ENCODE assay signal across 10 cellular contexts in genomic region chr9:120874861-120875565, GRCh38. TPM values are rescaled to one million over a fixed set of nuclear protein-coding genes. Genes with fewer than 3 reads are reported as not detected.
DNase-seq lines count a peak whose midpoint lies in the region; TF ChIP-seq lines count a peak whose summit lies in the region.
"Had no signal": no experiment of that assay in that cellular context is flagged by ENCODE, and none has a peak within 500 bp of the region (broad histone marks: within the 10 kb centered on the region; RNA-seq: fewer than 3 reads in every experiment).

No MANE protein-coding gene starts in this region.

- no peaks in the 10 kb centered on the region for H3K9me3 ChIP-seq in OCI-LY1 (ENCODE audit: low read length)

- H3K27ac ChIP-seq in OCI-LY1 (ENCODE audit: low read depth, low read length, poor library complexity, severe bottlenecking) (peak overlapping the region; percentile 97), dorsolateral prefrontal cortex (peak overlapping the region in 53 of 59 donors; percentile 13 to 99 (median 95)), rectal smooth muscle tissue (ENCODE audit: low read depth, low read length) (peak overlapping the region; percentile 87)

- peaks cover 15% of the 10 kb centered on the region for H3K36me3 ChIP-seq in GM06990 (ENCODE audit: control insufficient read depth, insufficient read depth, low read length)
- peaks cover 47% of the 10 kb centered on the region; the same call in 1 of the 2 replicates for H3K36me3 ChIP-seq in OCI-LY1 (ENCODE audit: insufficient read depth, low read length)
- H3K36me3 ChIP-seq in rectal smooth muscle tissue (ENCODE audit: control insufficient read depth, insufficient read depth, low read length), result peaks cover 10% of the 10 kb centered on the region

- no peak overlapping the region for H2AFZ ChIP-seq in OCI-LY1 (ENCODE audit: low read length)

- no peaks in the 10 kb centered on the region for H3K9me2 ChIP-seq in OCI-LY1 (ENCODE audit: low read depth, low read length)

- peaks cover 6% of the 10 kb centered on the region; the same call in 1 of the 2 replicates for H3F3A ChIP-seq in OCI-LY1 (ENCODE audit: insufficient read depth, low read length)

- H3K4me2 ChIP-seq in OCI-LY1 (ENCODE audit: low read length), result peak overlapping the region; percentile 77

- H3K4me3 ChIP-seq in GM06990 (replicated peaks; ENCODE audit: low read depth, low read length) (peak overlapping the region; percentile 71), OCI-LY1 (ENCODE audit: low read depth, low read length, poor library complexity, severe bottlenecking) (peak overlapping the region; percentile 82), dorsolateral prefrontal cortex (peak overlapping the region in 1 of 59 donors; percentile 72), rectal smooth muscle tissue (ENCODE audit: low read length) (no peak overlapping the region)

- H3K9ac ChIP-seq in OCI-LY1 (ENCODE audit: low read length) (peak overlapping the region; percentile 99), rectal smooth muscle tissue (ENCODE audit: low read length) (no peak overlapping the region)

- H3K27me3 ChIP-seq in GM06990 (replicated peaks; ENCODE audit: control insufficient read depth, insufficient read depth, low read length), result no peaks in the 10 kb centered on the region
- H3K27me3 ChIP-seq in OCI-LY1 (ENCODE audit: insufficient read depth, low read length), result no peaks in the 10 kb centered on the region
- no peaks in the 10 kb centered on the region for H3K27me3 ChIP-seq in dorsolateral prefrontal cortex
- H3K27me3 ChIP-seq in rectal smooth muscle tissue (ENCODE audit: control insufficient read depth, insufficient read depth, low read length), result no peaks in the 10 kb centered on the region

- TF ChIP-seq CTCF in GM06990 (IDR thresholded peaks at IDR 0.05; ENCODE audit: insufficient read depth, low read length, poor library complexity, severe bottlenecking), result no peak
- no peak for TF ChIP-seq CTCF in OCI-LY1 (IDR thresholded peaks at IDR 0.05; ENCODE audit: low read length)
- TF ChIP-seq CTCF in dorsolateral prefrontal cortex (IDR thresholded peaks at IDR 0.05 in 54 of 56, conservative IDR thresholded peaks at IDR 0.05 in 2 of 56; ENCODE audit: low read depth in 1 of 56, partially characterized antibody in 56 of 56), result no peak

- H3K79me2 ChIP-seq in OCI-LY1 (ENCODE audit: insufficient read depth, low read length), result no peaks in the 10 kb centered on the region

- no peaks in the 10 kb centered on the region for H4K20me1 ChIP-seq in OCI-LY1 (ENCODE audit: insufficient read depth, low read length)

- intact Hi-C loops in dorsolateral prefrontal cortex (cut with DNase I), result loop anchor here (5.0 to 10.0 kb wide), 4 partner anchors 33 to 200 kb away; partner anchors contain the start of genes CNTRL (in 1 of the 2), FBXW2 (in 1 of the 2), MEGF9 (in 1 of the 2) and PSMD5 (in 1 of the 2)

- H3K4me1 ChIP-seq in OCI-LY1 (ENCODE audit: insufficient read depth, low read length, severe bottlenecking) (peaks cover 44% of the 10 kb centered on the region), rectal smooth muscle tissue (ENCODE audit: control insufficient read depth, insufficient read depth, low read length) (no peaks in the 10 kb centered on the region)

- DNase-seq in GM06990 (ENCODE audit: extremely low read depth, insufficient read length) (no peak), dorsolateral prefrontal cortex (no peak), SIG-M5 (lab: John Stamatoyannopoulos, UW) (no peak), NCI-H524 treated with DMSO at 0.1 percent for 48 hours (lab: John Stamatoyannopoulos, UW) (no peak), pons (ENCODE audit: low spot score) (no peak), DMS153 treated with DMSO at 0.1 percent for 48 hours (lab: John Stamatoyannopoulos, UW; ENCODE audit: unreplicated experiment) (no peak)
- DNase-seq: central memory CD4-positive, alpha-beta T cell; RPMI8226 had no signal

RNA-seq across cellular contexts. Expression of gene PHF19, which starts 2.0 kb away (rescaled TPM):
- 100 to 1,000 TPM in 2 of 120 experiments, 10 to 100 TPM in 118; 18.7 to 119 (median 39.5) TPM for total RNA-seq in dorsolateral prefrontal cortex

RNA-seq across cellular contexts. Expression of gene PSMD5, which starts 32.3 kb away (rescaled TPM):
- total RNA-seq in dorsolateral prefrontal cortex, result 10 to 100 TPM; 18.8 to 51.5 (median 32.6) TPM

RNA-seq across cellular contexts. Expression of gene TRAF1, which starts 51.6 kb away (rescaled TPM):
- 10 to 100 TPM in 57 of 120 experiments, 1 to 10 TPM in 63; 3.8 to 25.3 (median 9.8) TPM for total RNA-seq in dorsolateral prefrontal cortex
